In the genomic region with DNA sequence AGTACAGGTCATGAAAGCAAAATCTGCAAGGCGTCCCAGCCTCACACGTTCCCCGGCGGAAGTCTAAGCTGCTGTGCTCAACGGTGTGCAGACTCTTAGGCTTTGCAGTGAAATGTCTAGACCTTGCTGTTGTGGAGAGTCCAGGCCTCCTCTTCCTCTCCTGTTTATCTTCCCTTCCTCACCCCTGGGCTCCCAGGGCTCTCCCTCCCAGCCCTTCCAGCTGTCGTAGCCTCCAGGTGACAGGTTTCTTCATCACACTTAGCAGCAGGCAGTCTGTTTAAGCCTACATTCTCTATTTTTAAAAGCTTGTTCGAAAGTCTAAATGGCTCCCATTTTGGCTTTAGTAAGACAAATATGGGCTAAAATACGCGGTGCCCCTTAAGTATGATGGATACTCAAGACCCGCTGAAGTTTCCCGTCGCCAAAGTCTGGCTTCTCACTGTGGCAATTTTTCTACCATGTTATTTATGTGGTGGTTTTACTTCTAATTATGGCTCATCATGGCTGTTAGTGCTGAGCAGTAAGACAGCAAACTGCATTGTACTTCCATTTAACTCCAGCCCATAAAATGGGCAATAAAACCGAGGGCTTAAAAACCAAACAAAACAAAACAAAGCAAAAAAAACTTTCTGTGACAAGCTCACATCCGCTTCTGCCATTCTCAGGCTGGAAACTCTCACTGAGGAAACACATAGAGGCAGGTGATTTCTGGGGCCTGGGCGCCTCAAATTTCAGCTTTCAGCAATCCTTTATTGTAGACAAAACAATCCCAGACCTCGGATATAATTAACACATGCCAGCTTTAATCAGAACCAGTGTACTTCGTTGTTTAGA, we compare ENCODE assay signal across 13 cellular contexts.
DNase-seq lines count a peak whose midpoint lies in the region; ATAC-seq and TF ChIP-seq lines count a peak whose summit lies in the region.
"Had no signal": no experiment of that assay in that cellular context is flagged by ENCODE, and none has a peak within 500 bp of the region (broad histone marks: within the 10 kb centered on the region; RNA-seq: fewer than 3 reads in every experiment).

No MANE protein-coding gene starts in this region.

- intact Hi-C loops in psoas muscle (cut with DNase I): no loop called here

- WGBS in psoas muscle, 3 donors: 70 to 78% (median 75%) methylated on average over 17 of the region's 17 CpGs

- H3K27me3 ChIP-seq in parathyroid adenoma (ENCODE audit: control insufficient read depth, insufficient read depth, low read length) (no peaks in the 10 kb centered on the region), psoas muscle (ENCODE audit: insufficient read depth in 3 of 3, low read length in 2 of 3) (peaks cover 0 to 14% (median 4%) of the 10 kb centered on the region in 3 donors)
- H3K27me3 ChIP-seq: right lobe of liver had no signal

- H3K9me3 ChIP-seq in parathyroid adenoma (ENCODE audit: control insufficient read depth, low read length) (no peaks in the 10 kb centered on the region), psoas muscle (no peaks in the 10 kb centered on the region)
- H3K9me3 ChIP-seq: right lobe of liver had no signal

- no peak for TF ChIP-seq CTCF in parathyroid adenoma (IDR thresholded peaks at IDR 0.05)
- TF ChIP-seq CTCF in psoas muscle (IDR thresholded peaks at IDR 0.05): no peak

- no peaks in the 10 kb centered on the region for H3K4me1 Mint-ChIP-seq in activated CD4-positive, alpha-beta memory T cell treated with anti-CD3 and anti-CD28 coated beads, Interleukin-2, amount 10 ng/mL, durations not matched to agents 7 days and 5 days
- H3K4me1 Mint-ChIP-seq: activated naive CD8-positive, alpha-beta T cell treated with anti-CD3 and anti-CD28 coated beads for 36 hours had no signal

- H3K4me2 ChIP-seq in parathyroid adenoma (ENCODE audit: low read length): no peak overlapping the region

- H3K79me2 ChIP-seq in parathyroid adenoma: no peaks in the 10 kb centered on the region

- H2AFZ ChIP-seq in parathyroid adenoma: peak overlapping the region; percentile 56

- no peak overlapping the region for H3K9ac ChIP-seq in parathyroid adenoma

- H3K9me3 Mint-ChIP-seq in activated CD4-positive, alpha-beta memory T cell treated with anti-CD3 and anti-CD28 coated beads, Interleukin-2, amount 10 ng/mL, durations not matched to agents 7 days and 5 days: no peaks in the 10 kb centered on the region
- H3K9me3 Mint-ChIP-seq: activated naive CD8-positive, alpha-beta T cell treated with anti-CD3 and anti-CD28 coated beads for 36 hours; T-helper 2 cell treated with Interferon-gamma antibody and Interleukin-4, amounts not matched to agents 5 μg/mL and 100 μg/mL, for 36 hours had no signal

- no peak for ATAC-seq in HG02970 (IDR thresholded peaks at IDR 0.05; ENCODE audit: low FRiP score, unreplicated experiment)
- no peak for ATAC-seq in psoas muscle
- ATAC-seq: right lobe of liver had no signal

- H3K36me3 ChIP-seq in parathyroid adenoma (ENCODE audit: control insufficient read depth, insufficient read depth, low read length): no peaks in the 10 kb centered on the region
- no peaks in the 10 kb centered on the region for H3K36me3 ChIP-seq in psoas muscle (ENCODE audit: insufficient read depth in 1 of 2, low read depth in 1 of 2)
- H3K36me3 ChIP-seq: right lobe of liver had no signal

- POLR2A ChIA-PET in HEK293T (lab: Yijun Ruan, JAX): no interaction called here
- POLR2A ChIA-PET in activated CD4-positive, alpha-beta memory T cell treated with anti-CD3 and anti-CD28 coated beads, Interleukin-2, amount 10 ng/mL, durations not matched to agents 7 days and 5 days (lab: Charles Lee): no interaction called here

- DNase-seq in HEK293T (ENCODE audit: extremely low spot score) (peak; percentile 48), NCI-H1930 (lab: John Stamatoyannopoulos, UW) (peak; percentile 79 to 87), SHP77 treated with DMSO at 0.1 percent for 48 hours (lab: John Stamatoyannopoulos, UW) (peak; percentile 75), psoas muscle (no peak)
- no peak for DNase-seq in activated CD4-positive, alpha-beta memory T cell treated with anti-CD3 and anti-CD28 coated beads, Interleukin-2, amount 10 ng/mL, durations not matched to agents 7 days and 5 days
- DNase-seq: activated CD8-positive, alpha-beta memory T cell treated with anti-CD3 and anti-CD28 coated beads for 24 hours; activated naive CD8-positive, alpha-beta T cell treated with anti-CD3 and anti-CD28 coated beads for 36 hours; islet precursor cell; right lobe of liver had no signal

- peaks cover 3% of the 10 kb centered on the region for H3K4me1 ChIP-seq in parathyroid adenoma
- no peaks in the 10 kb centered on the region for H3K4me1 ChIP-seq in psoas muscle

- CTCF ChIA-PET in HEK293T (lab: Yijun Ruan, JAX): interaction anchor here (0.6 to 1.0 kb wide), 2 partner anchors 20 to 146 kb away, joined by 3 to 4 read pairs; no protein-coding TSS in a partner anchor
- CTCF ChIA-PET in activated CD4-positive, alpha-beta memory T cell treated with anti-CD3 and anti-CD28 coated beads, Interleukin-2, amount 10 ng/mL, durations not matched to agents 7 days and 5 days (lab: Charles Lee): no interaction called here

- no peak overlapping the region for H3K27ac ChIP-seq in parathyroid adenoma
- no peak overlapping the region for H3K27ac ChIP-seq in psoas muscle
- H3K27ac ChIP-seq: coronary artery, right lobe of liver had no signal

- no peak overlapping the region for H3K27ac Mint-ChIP-seq in activated CD4-positive, alpha-beta memory T cell treated with anti-CD3 and anti-CD28 coated beads, Interleukin-2, amount 10 ng/mL, durations not matched to agents 7 days and 5 days
- H3K27ac Mint-ChIP-seq: activated naive CD8-positive, alpha-beta T cell treated with anti-CD3 and anti-CD28 coated beads for 36 hours; T-helper 2 cell treated with Interferon-gamma antibody and Interleukin-4, amounts not matched to agents 5 μg/mL and 100 μg/mL, for 36 hours had no signal

- H3K27me3 Mint-ChIP-seq in activated CD4-positive, alpha-beta memory T cell treated with anti-CD3 and anti-CD28 coated beads, Interleukin-2, amount 10 ng/mL, durations not matched to agents 7 days and 5 days: peaks cover 76% of the 10 kb centered on the region

- H3K36me3 Mint-ChIP-seq in activated CD4-positive, alpha-beta memory T cell treated with anti-CD3 and anti-CD28 coated beads, Interleukin-2, amount 10 ng/mL, durations not matched to agents 7 days and 5 days (ENCODE audit: low read depth): no peaks in the 10 kb centered on the region
- H3K36me3 Mint-ChIP-seq: activated naive CD8-positive, alpha-beta T cell treated with anti-CD3 and anti-CD28 coated beads for 36 hours had no signal

- no peak overlapping the region for H3K4me3 ChIP-seq in parathyroid adenoma (ENCODE audit: low read depth, low read length)
- H3K4me3 ChIP-seq in psoas muscle: no peak overlapping the region
- H3K4me3 ChIP-seq: coronary artery, right lobe of liver had no signal

- H3K4me3 Mint-ChIP-seq in activated CD4-positive, alpha-beta memory T cell treated with anti-CD3 and anti-CD28 coated beads, Interleukin-2, amount 10 ng/mL, durations not matched to agents 7 days and 5 days: no peak overlapping the region
- H3K4me3 Mint-ChIP-seq: activated naive CD8-positive, alpha-beta T cell treated with anti-CD3 and anti-CD28 coated beads for 36 hours; T-helper 2 cell treated with Interferon-gamma antibody and Interleukin-4, amounts not matched to agents 5 μg/mL and 100 μg/mL, for 36 hours had no signal

TF ChIP-seq in HEK293T, 16 proteins besides CTCF, POLR2A, EP300 and RAD21:
- 0 out of 2 replicates have a peak, but pooled peaks have one; percentile 14 for TF ChIP-seq L3MBTL2 (conservative IDR thresholded peaks at IDR 0.05)
- TF ChIP-seq ARNT (IDR thresholded peaks at IDR 0.05): 0 out of 2 replicates have a peak, but pooled peaks have one; percentile 20
- no peak for TF ChIP-seq LEF1 (IDR thresholded peaks at IDR 0.05; ENCODE audit: borderline replicate concordance)
- 0 out of 2 replicates have a peak, but pooled peaks have one; percentile 18 for TF ChIP-seq FOXK2 (IDR thresholded peaks at IDR 0.05)
- TF ChIP-seq, protein P1, sequence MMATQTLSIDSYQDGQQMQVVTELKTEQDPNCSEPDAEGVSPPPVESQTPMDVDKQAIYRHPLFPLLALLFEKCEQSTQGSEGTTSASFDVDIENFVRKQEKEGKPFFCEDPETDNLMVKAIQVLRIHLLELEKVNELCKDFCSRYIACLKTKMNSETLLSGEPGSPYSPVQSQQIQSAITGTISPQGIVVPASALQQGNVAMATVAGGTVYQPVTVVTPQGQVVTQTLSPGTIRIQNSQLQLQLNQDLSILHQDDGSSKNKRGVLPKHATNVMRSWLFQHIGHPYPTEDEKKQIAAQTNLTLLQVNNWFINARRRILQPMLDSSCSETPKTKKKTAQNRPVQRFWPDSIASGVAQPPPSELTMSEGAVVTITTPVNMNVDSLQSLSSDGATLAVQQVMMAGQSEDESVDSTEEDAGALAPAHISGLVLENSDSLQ (IDR thresholded peaks at IDR 0.05): peak; percentile 80
- no peak for TF ChIP-seq HDGF (IDR thresholded peaks at IDR 0.05; ENCODE audit: borderline replicate concordance)
- TF ChIP-seq CTBP1 (IDR thresholded peaks at IDR 0.05; ENCODE audit: borderline replicate concordance): peak; percentile 79; the same call in 1 of the 2 replicates
- TF ChIP-seq ZNF384 (IDR thresholded peaks at IDR 0.05): peak; percentile 90

Comparison
In these comparisons a context has a peak if more than half of its experiments do, and no peak if none do; other contexts are left out.
1. DNase-seq: peak in HEK293T (single experiment), NCI-H1930 (2 of 2) and SHP77 treated with DMSO at 0.1 percent for 48 hours (single experiment); none in activated CD4-positive, alpha-beta memory T cell treated with anti-CD3 and anti-CD28 coated beads, Interleukin-2, amount 10 ng/mL, durations not matched to agents 7 days and 5 days (single experiment) and psoas muscle (0 of 2).